In genomic region chr4:40193578-40193977, GRCh38 we compare ENCODE assay signal across 1 cellular context.
TF ChIP-seq lines count a peak whose summit lies in the region.

No MANE protein-coding gene starts in this region.

TF ChIP-seq in K562, 482 proteins besides CTCF, POLR2A, EP300 and RAD21:
- TF ChIP-seq CREB3 (tag; conservative IDR thresholded peaks at IDR 0.05; ENCODE audit: low read depth) (no peak), SMAD2 (IDR thresholded peaks at IDR 0.05; ENCODE audit: low read depth, low read length) (no peak), BRD4 (IDR thresholded peaks at IDR 0.05) (0 out of 2 replicates have a peak, but pooled peaks have one; percentile 15), ZNF766 (CRISPR knock-in tag; conservative IDR thresholded peaks at IDR 0.05) (0 out of 2 replicates have a peak, but pooled peaks have one; percentile 10), MEIS2 (IDR thresholded peaks at IDR 0.05; ENCODE audit: partially characterized antibody) (peak; percentile 68), STAT5B (CRISPR knock-in tag; IDR thresholded peaks at IDR 0.05) (no peak), PKNOX1 (IDR thresholded peaks at IDR 0.05) (peak; percentile 49; the same call in 1 of the 2 replicates), SUPT5H (IDR thresholded peaks at IDR 0.05) (no peak)
- TF ChIP-seq, protein P1, sequence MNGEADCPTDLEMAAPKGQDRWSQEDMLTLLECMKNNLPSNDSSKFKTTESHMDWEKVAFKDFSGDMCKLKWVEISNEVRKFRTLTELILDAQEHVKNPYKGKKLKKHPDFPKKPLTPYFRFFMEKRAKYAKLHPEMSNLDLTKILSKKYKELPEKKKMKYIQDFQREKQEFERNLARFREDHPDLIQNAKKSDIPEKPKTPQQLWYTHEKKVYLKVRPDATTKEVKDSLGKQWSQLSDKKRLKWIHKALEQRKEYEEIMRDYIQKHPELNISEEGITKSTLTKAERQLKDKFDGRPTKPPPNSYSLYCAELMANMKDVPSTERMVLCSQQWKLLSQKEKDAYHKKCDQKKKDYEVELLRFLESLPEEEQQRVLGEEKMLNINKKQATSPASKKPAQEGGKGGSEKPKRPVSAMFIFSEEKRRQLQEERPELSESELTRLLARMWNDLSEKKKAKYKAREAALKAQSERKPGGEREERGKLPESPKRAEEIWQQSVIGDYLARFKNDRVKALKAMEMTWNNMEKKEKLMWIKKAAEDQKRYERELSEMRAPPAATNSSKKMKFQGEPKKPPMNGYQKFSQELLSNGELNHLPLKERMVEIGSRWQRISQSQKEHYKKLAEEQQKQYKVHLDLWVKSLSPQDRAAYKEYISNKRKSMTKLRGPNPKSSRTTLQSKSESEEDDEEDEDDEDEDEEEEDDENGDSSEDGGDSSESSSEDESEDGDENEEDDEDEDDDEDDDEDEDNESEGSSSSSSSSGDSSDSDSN (IDR thresholded peaks at IDR 0.05; ENCODE audit: borderline replicate concordance in 1 of 2, low read depth in 2 of 2, low read length in 2 of 2) = no peak
- TF ChIP-seq, protein P2, sequence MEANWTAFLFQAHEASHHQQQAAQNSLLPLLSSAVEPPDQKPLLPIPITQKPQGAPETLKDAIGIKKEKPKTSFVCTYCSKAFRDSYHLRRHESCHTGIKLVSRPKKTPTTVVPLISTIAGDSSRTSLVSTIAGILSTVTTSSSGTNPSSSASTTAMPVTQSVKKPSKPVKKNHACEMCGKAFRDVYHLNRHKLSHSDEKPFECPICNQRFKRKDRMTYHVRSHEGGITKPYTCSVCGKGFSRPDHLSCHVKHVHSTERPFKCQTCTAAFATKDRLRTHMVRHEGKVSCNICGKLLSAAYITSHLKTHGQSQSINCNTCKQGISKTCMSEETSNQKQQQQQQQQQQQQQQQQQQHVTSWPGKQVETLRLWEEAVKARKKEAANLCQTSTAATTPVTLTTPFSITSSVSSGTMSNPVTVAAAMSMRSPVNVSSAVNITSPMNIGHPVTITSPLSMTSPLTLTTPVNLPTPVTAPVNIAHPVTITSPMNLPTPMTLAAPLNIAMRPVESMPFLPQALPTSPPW (CRISPR knock-in tag; IDR thresholded peaks at IDR 0.05) = peak; percentile 7; the same call in 1 of the 2 replicates
